9 cellular contexts compared by ENCODE assay signal in genomic region chr10:30639946-30640786, GRCh38. TPM values are rescaled to one million over a fixed set of nuclear protein-coding genes. Genes with fewer than 3 reads are reported as not detected.
DNase-seq lines count a peak whose midpoint lies in the region; ATAC-seq, FAIRE-seq and TF ChIP-seq lines count a peak whose summit lies in the region.
"Had no signal": no experiment of that assay in that cellular context is flagged by ENCODE, and none has a peak within 500 bp of the region (broad histone marks: within the 10 kb centered on the region; RNA-seq: fewer than 3 reads in every experiment).

No MANE protein-coding gene starts in this region.

- FAIRE-seq in GM18507 (lab: Jason Lieb, UNC), result peak; percentile 61

- H3K27me3 ChIP-seq in CD4-positive, alpha-beta T cell (ENCODE audit: control insufficient read depth, insufficient read depth, low read length), result peaks cover 9% of the 10 kb centered on the region
- H3K27me3 ChIP-seq in OCI-LY1 (ENCODE audit: insufficient read depth, low read length) (0 out of 2 replicates have a peak, but pooled peaks cover 3% of the 10 kb centered on the region), lung (ENCODE audit: control insufficient read depth, insufficient read depth) (no peaks in the 10 kb centered on the region)

- no peaks in the 10 kb centered on the region for H3K9me3 ChIP-seq in CD4-positive, alpha-beta T cell (ENCODE audit: control insufficient read depth, low read length)
- H3K9me3 ChIP-seq in OCI-LY1 (ENCODE audit: low read length) (no peaks in the 10 kb centered on the region), lung (ENCODE audit: control insufficient read depth in 2 of 2, insufficient read depth in 1 of 2, low read length in 1 of 2) (no peaks in the 10 kb centered on the region)

- 40 to 44% methylated on average over 6 of the region's 6 CpGs for WGBS in lung, 2 donors

- H3K27ac ChIP-seq in CD4-positive, alpha-beta T cell (ENCODE audit: low read depth, low read length), result no peak overlapping the region
- H3K27ac ChIP-seq in OCI-LY1 (ENCODE audit: low read depth, low read length, poor library complexity, severe bottlenecking), result no peak overlapping the region
- peak overlapping the region in 1 of 2 donors; percentile 10 for H3K27ac ChIP-seq in lung (ENCODE audit: low read depth in 1 of 2, low read length in 1 of 2)

- no peaks in the 10 kb centered on the region for H3F3A ChIP-seq in OCI-LY1 (ENCODE audit: insufficient read depth, low read length)

- no peak for DNase-seq in CD4-positive, alpha-beta T cell
- DNase-seq in GM18507 (ENCODE audit: extremely low spot score, insufficient read length, low read depth) (peak; percentile 22), dedifferentiated amniotic fluid mesenchymal stem cell (ENCODE audit: extremely low spot score) (peak; percentile 70), lung (ENCODE audit: low spot score) (no peak), T-helper 9 cell (no peak)
- no peak for DNase-seq in stimulated activated CD4-positive, alpha-beta T cell treated with anti-CD3 and anti-CD28 coated beads, Interleukin-4, amount 100 ng/mL, for 4 hours

- H3K79me2 ChIP-seq in OCI-LY1 (ENCODE audit: insufficient read depth, low read length), result no peaks in the 10 kb centered on the region

- H3K4me3 Mint-ChIP-seq in CD4-positive, alpha-beta T cell, result no peak overlapping the region
- H3K4me3 Mint-ChIP-seq: T-cell had no signal

- H3K36me3 ChIP-seq in OCI-LY1 (ENCODE audit: insufficient read depth, low read length) (no peaks in the 10 kb centered on the region), lung (ENCODE audit: control insufficient read depth in 2 of 2, insufficient read depth in 2 of 2, low read length in 2 of 2) (no peaks in the 10 kb centered on the region)

- H3K4me3 ChIP-seq in OCI-LY1 (ENCODE audit: low read depth, low read length, poor library complexity, severe bottlenecking) (no peak overlapping the region), lung (no peak overlapping the region)

- H3K4me1 ChIP-seq in OCI-LY1 (ENCODE audit: insufficient read depth, low read length, severe bottlenecking) (no peaks in the 10 kb centered on the region), lung (ENCODE audit: control insufficient read depth in 2 of 2, insufficient read depth in 2 of 2, low read length in 2 of 2) (peaks cover 5 to 11% of the 10 kb centered on the region in 2 donors)

- H3K9me2 ChIP-seq in OCI-LY1 (ENCODE audit: low read depth, low read length), result no peaks in the 10 kb centered on the region

- H3K4me1 Mint-ChIP-seq in CD4-positive, alpha-beta T cell (ENCODE audit: low read depth), result no peaks in the 10 kb centered on the region

- no peaks in the 10 kb centered on the region for H4K20me1 ChIP-seq in OCI-LY1 (ENCODE audit: insufficient read depth, low read length)

- CTCF ChIA-PET in CD4-positive, alpha-beta T cell (lab: Charles Lee), result interaction anchor here (0.5 to 2.4 kb wide), 17 partner anchors 7 to 1733 kb away, joined by 3 to 11 read pairs (median 4); partner anchors contain the start of gene LYZL2

- intact Hi-C loops in CD4-positive, alpha-beta T cell (cut with DNase I, micrococcal nuclease), result loop anchor here in 1 of 2 experiments (5.0 kb wide), 1 partner anchor 1053 kb away; no protein-coding TSS in a partner anchor

- POLR2A ChIA-PET in CD4-positive, alpha-beta T cell (lab: Charles Lee), result interaction anchor here (0.6 kb wide), 1 partner anchor 77 kb away, joined by 4 read pairs; no protein-coding TSS in a partner anchor

- no peak overlapping the region for H2AFZ ChIP-seq in OCI-LY1 (ENCODE audit: low read length)

- ATAC-seq in CD4-positive, alpha-beta T cell (ENCODE audit: poor library complexity), result peak; percentile 69
- no peak for ATAC-seq in lung (ENCODE audit: insufficient read depth, low FRiP score)
- ATAC-seq in GM18909 (IDR thresholded peaks at IDR 0.05; ENCODE audit: poor library complexity, unreplicated experiment), result no peak

- no peaks in the 10 kb centered on the region for H3K9me3 Mint-ChIP-seq in CD4-positive, alpha-beta T cell
- H3K9me3 Mint-ChIP-seq: T-cell had no signal

- H3K36me3 Mint-ChIP-seq in CD4-positive, alpha-beta T cell (ENCODE audit: low read depth), result no peaks in the 10 kb centered on the region
- H3K36me3 Mint-ChIP-seq: T-cell had no signal

- H3K27ac Mint-ChIP-seq in CD4-positive, alpha-beta T cell, result no peak overlapping the region
- H3K27ac Mint-ChIP-seq: T-cell had no signal

- peaks cover 52% of the 10 kb centered on the region for H3K27me3 Mint-ChIP-seq in CD4-positive, alpha-beta T cell

- peak; percentile 91 for TF ChIP-seq CTCF in CD4-positive, alpha-beta T cell (IDR thresholded peaks at IDR 0.05)
- peak; percentile 75 for TF ChIP-seq CTCF in OCI-LY1 (IDR thresholded peaks at IDR 0.05; ENCODE audit: low read length)
- peak; percentile 76 for TF ChIP-seq CTCF in lung (IDR thresholded peaks at IDR 0.05; ENCODE audit: control extremely low read depth, extremely low read depth)

- H3K9ac ChIP-seq in OCI-LY1 (ENCODE audit: low read length), result no peak overlapping the region

- H3K4me2 ChIP-seq in OCI-LY1 (ENCODE audit: low read length), result no peak overlapping the region

RNA-seq across cellular contexts. Expression of gene LYZL2, which starts 10.6 kb away (rescaled TPM):
- not detected for total RNA-seq in CD4-positive, alpha-beta T cell
- total RNA-seq in lung, result not detected
- not detected for polyA plus RNA-seq in lung
- total RNA-seq: T-cell had no signal

Comparison
In these comparisons a context has a peak if more than half of its experiments do, and no peak if none do; other contexts are left out.
1. DNase-seq: peak in GM18507 (single experiment) and dedifferentiated amniotic fluid mesenchymal stem cell (single experiment); none in CD4-positive, alpha-beta T cell (0 of 10), lung (single experiment), T-helper 9 cell (single experiment) and stimulated activated CD4-positive, alpha-beta T cell treated with anti-CD3 and anti-CD28 coated beads, Interleukin-4, amount 100 ng/mL, for 4 hours (0 of 2).
2. Peak in every context shown above with its lines, with median percentiles within 50 percentile points of each other: CTCF ChIP-seq.